9 cellular contexts compared by ENCODE assay signal in the genomic region with DNA sequence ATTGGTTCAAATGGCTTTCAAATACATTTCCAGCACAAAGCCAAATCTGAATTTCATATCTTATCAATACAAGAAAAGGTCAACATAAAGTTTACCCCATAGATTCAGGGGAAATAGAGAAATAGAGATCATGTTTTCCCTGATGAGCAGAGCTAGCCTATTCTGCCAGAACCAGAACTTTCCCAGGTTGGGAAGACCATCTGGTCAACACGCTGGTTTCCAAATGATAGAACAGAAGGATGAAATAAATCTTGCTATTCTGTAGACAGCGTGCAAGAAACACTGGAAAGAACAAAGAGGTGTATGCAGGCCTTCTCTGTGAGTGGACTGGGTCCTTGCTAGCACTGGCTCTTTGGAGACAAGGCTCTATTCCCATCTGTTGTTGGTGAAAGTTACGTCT.
"Had no signal": no experiment of that assay in that cellular context is flagged by ENCODE, and none has a peak within 500 bp of the region (broad histone marks: within the 10 kb centered on the region; RNA-seq: fewer than 3 reads in every experiment).

No MANE protein-coding gene starts in this region.

- H3K36me3 ChIP-seq: HAP-1 had no signal

- H3K9ac ChIP-seq: GM23248 had no signal

- H2AFZ ChIP-seq: GM23248, GM23338 had no signal

- H3K4me2 ChIP-seq: GM23338 had no signal

- H3K4me3 ChIP-seq: GM23248, GM23338, HAP-1 had no signal

- H3K4me1 ChIP-seq: HAP-1 had no signal

- H3K27ac ChIP-seq: GM23248 had no signal

- DNase-seq: GM23248, GOT3, H7, H9, HCEC 1CT, HFFc6 had no signal

- ATAC-seq: GM23338, HCT116 had no signal

- H3K9me3 ChIP-seq: HAP-1 had no signal
